11 cellular contexts compared by ENCODE assay signal in the genomic region with DNA sequence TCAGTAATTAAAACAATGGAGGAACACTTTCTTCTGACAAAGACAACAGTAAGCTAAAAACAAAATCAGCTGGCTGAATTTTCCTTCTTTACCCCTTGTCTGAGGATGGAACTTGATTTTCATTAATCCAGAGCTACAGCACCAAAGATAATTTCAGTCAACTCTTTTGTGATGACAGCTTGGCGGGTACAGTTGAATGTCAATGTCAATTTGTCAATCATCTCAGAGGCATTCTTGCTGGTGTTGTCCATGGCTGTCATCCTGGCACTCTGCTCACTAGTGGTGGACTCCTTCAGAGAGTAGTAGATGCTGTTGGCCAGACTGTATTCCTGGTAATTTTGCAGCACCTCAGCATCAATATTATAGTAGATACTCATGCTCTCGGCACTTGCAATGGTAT. TPM values are rescaled to one million over a fixed set of nuclear protein-coding genes. Genes with fewer than 3 reads are reported as not detected.
"Had no signal": no experiment of that assay in that cellular context is flagged by ENCODE, and none has a peak within 500 bp of the region (broad histone marks: within the 10 kb centered on the region; RNA-seq: fewer than 3 reads in every experiment).

No MANE protein-coding gene starts in this region.

- H3K4me3 ChIP-seq: GM23248, GM23338, HAP-1 had no signal

- DNase-seq: GM23248, GOT3, H7, H9, HCEC 1CT, HFFc6 had no signal

- H3K27ac Mint-ChIP-seq: GM23338, H9, HFFc6 had no signal

- H2AFZ ChIP-seq: GM23248, GM23338 had no signal

- H3K9me3 ChIP-seq: HAP-1 had no signal

- H3K36me3 ChIP-seq: HAP-1 had no signal

- ATAC-seq: GM23338, HCT116 had no signal

- H3K27ac ChIP-seq: GM23248 had no signal

- H3K4me2 ChIP-seq: GM23338 had no signal

- H3K4me3 Mint-ChIP-seq: GM23338, H9, HFFc6 had no signal

- H3K9ac ChIP-seq: GM23248 had no signal

- FAIRE-seq: H1, H54 had no signal

RNA-seq across cellular contexts. Expression of a gene that starts 34.4 kb away (rescaled TPM):
- polyA plus RNA-seq: GM23248 had no signal
